Comparison of ENCODE assay signal across 1 cellular context in the genomic region with DNA sequence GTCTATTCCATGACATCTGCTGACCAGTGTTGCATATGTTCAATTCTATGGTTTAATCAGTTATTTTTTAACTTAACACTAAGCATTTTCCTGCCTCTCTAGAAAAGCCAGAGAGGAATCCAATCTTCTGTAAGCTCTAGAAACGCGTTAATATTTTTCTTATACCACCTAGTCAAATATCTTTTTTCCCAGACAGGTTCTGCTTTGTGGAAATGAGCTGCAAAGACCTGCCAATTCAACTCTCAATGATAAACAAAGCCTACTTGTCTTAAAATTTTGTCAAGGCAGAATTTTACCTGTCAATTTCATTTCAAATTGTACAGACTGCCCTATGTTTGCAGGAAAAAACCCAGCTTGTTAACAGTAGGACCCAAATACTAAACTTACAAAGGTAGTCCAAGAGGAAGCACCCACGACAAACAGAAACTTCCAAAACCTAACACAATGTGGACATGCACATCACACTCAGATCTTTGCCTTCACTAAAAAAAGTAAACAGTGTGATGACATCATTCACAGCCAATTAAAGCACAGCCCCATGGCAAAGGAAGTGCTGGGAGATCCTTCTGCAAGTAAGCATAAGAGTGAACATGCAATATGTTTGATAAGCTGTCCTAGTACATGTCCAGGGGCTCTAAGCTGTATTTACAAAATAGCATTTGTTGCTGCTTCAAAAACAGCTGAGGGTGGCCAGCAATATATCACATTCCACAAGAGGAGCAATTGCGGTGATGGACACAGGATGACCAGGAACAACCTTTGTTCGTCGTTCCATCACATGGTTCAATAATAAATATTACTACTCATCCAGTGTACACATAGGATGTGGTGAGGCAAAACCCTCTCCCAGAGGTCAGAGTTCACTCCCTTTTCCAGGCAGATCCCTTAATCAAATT.
A peak's percentile ranks its signal among the peaks of the same experiment; 100 is the strongest.
TF ChIP-seq lines count a peak whose summit lies in the region.

No MANE protein-coding gene starts in this region.

TF ChIP-seq in liver, 16 proteins besides CTCF, POLR2A, EP300 and RAD21 (continued from another document):
- TF ChIP-seq, protein P1, sequence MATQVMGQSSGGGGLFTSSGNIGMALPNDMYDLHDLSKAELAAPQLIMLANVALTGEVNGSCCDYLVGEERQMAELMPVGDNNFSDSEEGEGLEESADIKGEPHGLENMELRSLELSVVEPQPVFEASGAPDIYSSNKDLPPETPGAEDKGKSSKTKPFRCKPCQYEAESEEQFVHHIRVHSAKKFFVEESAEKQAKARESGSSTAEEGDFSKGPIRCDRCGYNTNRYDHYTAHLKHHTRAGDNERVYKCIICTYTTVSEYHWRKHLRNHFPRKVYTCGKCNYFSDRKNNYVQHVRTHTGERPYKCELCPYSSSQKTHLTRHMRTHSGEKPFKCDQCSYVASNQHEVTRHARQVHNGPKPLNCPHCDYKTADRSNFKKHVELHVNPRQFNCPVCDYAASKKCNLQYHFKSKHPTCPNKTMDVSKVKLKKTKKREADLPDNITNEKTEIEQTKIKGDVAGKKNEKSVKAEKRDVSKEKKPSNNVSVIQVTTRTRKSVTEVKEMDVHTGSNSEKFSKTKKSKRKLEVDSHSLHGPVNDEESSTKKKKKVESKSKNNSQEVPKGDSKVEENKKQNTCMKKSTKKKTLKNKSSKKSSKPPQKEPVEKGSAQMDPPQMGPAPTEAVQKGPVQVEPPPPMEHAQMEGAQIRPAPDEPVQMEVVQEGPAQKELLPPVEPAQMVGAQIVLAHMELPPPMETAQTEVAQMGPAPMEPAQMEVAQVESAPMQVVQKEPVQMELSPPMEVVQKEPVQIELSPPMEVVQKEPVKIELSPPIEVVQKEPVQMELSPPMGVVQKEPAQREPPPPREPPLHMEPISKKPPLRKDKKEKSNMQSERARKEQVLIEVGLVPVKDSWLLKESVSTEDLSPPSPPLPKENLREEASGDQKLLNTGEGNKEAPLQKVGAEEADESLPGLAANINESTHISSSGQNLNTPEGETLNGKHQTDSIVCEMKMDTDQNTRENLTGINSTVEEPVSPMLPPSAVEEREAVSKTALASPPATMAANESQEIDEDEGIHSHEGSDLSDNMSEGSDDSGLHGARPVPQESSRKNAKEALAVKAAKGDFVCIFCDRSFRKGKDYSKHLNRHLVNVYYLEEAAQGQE (IDR thresholded peaks at IDR 0.05), result peak; percentile 76
- TF ChIP-seq SP1 (IDR thresholded peaks at IDR 0.05) (peak; percentile 94), NR2F2 (IDR thresholded peaks at IDR 0.05) (peak; percentile 83), HNF4G (IDR thresholded peaks at IDR 0.05) (no peak), GABPA (IDR thresholded peaks at IDR 0.05 in 1 of 2, conservative IDR thresholded peaks at IDR 0.05 in 1 of 2) (peak; percentile 9 to 58), HNF4A (conservative IDR thresholded peaks at IDR 0.05) (peak; percentile 76 to 89), EGR1 (IDR thresholded peaks at IDR 0.05; ENCODE audit: low read depth in 2 of 2) (no peak), FOXA1 (IDR thresholded peaks at IDR 0.05) (peak; percentile 86), FOXA2 (IDR thresholded peaks at IDR 0.05) (peak; percentile 93), JUND (IDR thresholded peaks at IDR 0.05) (peak; percentile 90 to 96), TAF1 (conservative IDR thresholded peaks at IDR 0.05) (peak; percentile 46), RXRA (IDR thresholded peaks at IDR 0.05) (peak; percentile 91 to 94)
- TF ChIP-seq, protein P2, sequence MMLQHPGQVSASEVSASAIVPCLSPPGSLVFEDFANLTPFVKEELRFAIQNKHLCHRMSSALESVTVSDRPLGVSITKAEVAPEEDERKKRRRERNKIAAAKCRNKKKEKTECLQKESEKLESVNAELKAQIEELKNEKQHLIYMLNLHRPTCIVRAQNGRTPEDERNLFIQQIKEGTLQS (IDR thresholded peaks at IDR 0.05), result peak; percentile 83
- TF ChIP-seq, protein P3, sequence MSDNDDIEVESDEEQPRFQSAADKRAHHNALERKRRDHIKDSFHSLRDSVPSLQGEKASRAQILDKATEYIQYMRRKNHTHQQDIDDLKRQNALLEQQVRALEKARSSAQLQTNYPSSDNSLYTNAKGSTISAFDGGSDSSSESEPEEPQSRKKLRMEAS (IDR thresholded peaks at IDR 0.05), result peak; percentile 83
